Comparison of ENCODE assay signal across 7 cellular contexts in the genomic region with DNA sequence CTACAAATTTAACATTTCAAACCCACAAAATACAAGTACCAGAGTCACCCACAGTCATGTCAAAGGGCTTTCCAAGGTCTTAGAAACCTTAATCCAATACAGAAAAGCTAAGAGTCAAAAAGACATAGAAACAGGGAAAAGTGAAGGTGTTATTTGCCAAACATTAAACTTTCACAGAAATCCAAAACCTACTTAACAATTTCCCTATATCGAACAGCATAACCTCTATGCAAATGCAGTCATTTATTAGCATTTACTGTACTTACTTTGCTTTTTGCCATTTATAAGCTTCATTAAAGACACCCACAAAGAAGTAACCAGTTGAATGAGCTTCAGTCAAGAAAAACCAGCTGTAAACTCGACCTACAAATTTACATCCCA. TPM values are rescaled to one million over a fixed set of nuclear protein-coding genes. Genes with fewer than 3 reads are reported as not detected.
A peak's percentile ranks its signal among the peaks of the same experiment; 100 is the strongest.
DNase-seq lines count a peak whose midpoint lies in the region; ATAC-seq and TF ChIP-seq lines count a peak whose summit lies in the region.

No MANE protein-coding gene starts in this region.

- H3K4me3 ChIP-seq in HEK293 (ENCODE audit: low read depth, low read length) (peak overlapping the region; percentile 85), astrocyte of the cerebellum (ENCODE audit: low read depth, low read length) (peak overlapping the region; percentile 77), left lung (peak overlapping the region; percentile 86 to 90), thyroid gland (replicated peaks in 1 of 3) (peak overlapping the region in 2 of 3 donors; percentile 38 to 70)

- intact Hi-C loops in left lung (cut with DNase I) (no loop called here), thyroid gland (cut with DNase I) (loop anchor here (10.0 kb wide), 1 partner anchor 51 kb away; no protein-coding TSS in a partner anchor)

- CTCF ChIA-PET in HEK293 (lab: Yijun Ruan, JAX) = interaction anchor here (0.8 to 1.4 kb wide), 5 partner anchors 11 to 177 kb away, joined by 3 read pairs; no protein-coding TSS in a partner anchor

- TF ChIP-seq POLR2A in thyroid gland (IDR thresholded peaks at IDR 0.05) = no peak

- POLR2A ChIA-PET in HEK293 (lab: Yijun Ruan, JAX) = interaction anchor here (0.6 to 2.5 kb wide), 17 partner anchors 10 to 250 kb away, joined by 3 to 61 read pairs (median 3); a partner anchor contains a TSS

- H3K9me3 ChIP-seq in HEK293 (ENCODE audit: control insufficient read depth, insufficient read depth, low read depth, low read length) (no peaks in the 10 kb centered on the region), left lung (no peaks in the 10 kb centered on the region), thyroid gland (no peaks in the 10 kb centered on the region)

- TF ChIP-seq CTCF in HEK293 (tag by site-specific recombination; IDR thresholded peaks at IDR 0.05) (no peak), astrocyte of the cerebellum (IDR thresholded peaks at IDR 0.05; ENCODE audit: low read depth, low read length, missing control alignments) (no peak), left lung (IDR thresholded peaks at IDR 0.05) (no peak), thyroid gland (IDR thresholded peaks at IDR 0.05) (no peak)

- DNase-seq in astrocyte of the cerebellum (ENCODE audit: low read depth) (no peak), left lung (no peak), thyroid gland (no peak), mucosa of gallbladder (ENCODE audit: low spot score) (no peak)

- H3K4me1 ChIP-seq in HEK293 (ENCODE audit: control insufficient read depth, insufficient read depth, low read length) = peaks cover 9% of the 10 kb centered on the region; the same call in 1 of the 2 replicates
- H3K4me1 ChIP-seq in left lung = peaks cover 0 to 9% of the 10 kb centered on the region in 2 donors
- H3K4me1 ChIP-seq in thyroid gland = peaks cover 10 to 20% of the 10 kb centered on the region in 2 donors

- in situ Hi-C loops in astrocyte of the cerebellum (cut with HindIII; ENCODE audit: low sequenced_read_pairs) = loop anchor here (5.0 kb wide), 1 partner anchor 34 kb away; no protein-coding TSS in a partner anchor

- H3K27ac ChIP-seq in HEK293 (ENCODE audit: extremely low read depth, low read depth, low read length) = 0 out of 2 replicates have a peak overlapping the region, but pooled peaks have one; percentile 12
- H3K27ac ChIP-seq in left lung = peak overlapping the region in 1 of 2 donors; percentile 19
- H3K27ac ChIP-seq in thyroid gland = peak overlapping the region in 2 of 3 donors; percentile 32 to 100

- peaks cover 0 to 18% of the 10 kb centered on the region in 2 donors for H3K27me3 ChIP-seq in left lung
- no peaks in the 10 kb centered on the region for H3K27me3 ChIP-seq in thyroid gland

- ATAC-seq in left lung (no peak), GM21360 (IDR thresholded peaks at IDR 0.05; ENCODE audit: unreplicated experiment) (no peak), HG02885 (IDR thresholded peaks at IDR 0.05; ENCODE audit: poor library complexity, unreplicated experiment) (no peak)

- H3K36me3 ChIP-seq in HEK293 (ENCODE audit: control insufficient read depth in 2 of 2, insufficient read depth in 1 of 2, low read length in 2 of 2) (no peaks in the 10 kb centered on the region), left lung (no peaks in the 10 kb centered on the region), thyroid gland (no peaks in the 10 kb centered on the region)

- 0 to 1% methylated on average over 2 of the region's 2 CpGs for WGBS in thyroid gland, 2 donors

TF ChIP-seq in HEK293, 187 proteins besides CTCF, POLR2A, EP300 and RAD21:
- peak; percentile 74 for TF ChIP-seq PRDM1 (tag by site-specific recombination; IDR thresholded peaks at IDR 0.05)
- peak; percentile 8; the same call in 1 of the 2 replicates for TF ChIP-seq SCRT2 (tag by site-specific recombination; IDR thresholded peaks at IDR 0.05)
- TF ChIP-seq ZNF426 (tag by site-specific recombination; IDR thresholded peaks at IDR 0.05) = no peak

RNA-seq across cellular contexts. Expression of a gene that starts 1.6 kb away (rescaled TPM):
- 10 to 100 TPM in 1 of 2 donors, 1 to 10 TPM in 1; 9.4 to 12.8 TPM for total RNA-seq in left lung
- total RNA-seq in thyroid gland = 10 to 100 TPM; 20.6 to 40.6 (median 26.9) TPM
- 18.2 TPM for total RNA-seq in mucosa of gallbladder

RNA-seq across cellular contexts. Expression of a gene that starts 58.0 kb away (rescaled TPM):
- 10 to 100 TPM in 1 of 2 donors, 1 to 10 TPM in 1; 10.0 to 10.9 TPM for total RNA-seq in left lung
- total RNA-seq in thyroid gland = 1 to 10 TPM; 3.8 to 6.2 (median 4.5) TPM
- total RNA-seq in mucosa of gallbladder = 2.9 TPM
